Comparison of ENCODE assay signal across 4 cellular contexts in genomic region chr10:120514959-120515358, GRCh38. TPM values are rescaled to one million over a fixed set of nuclear protein-coding genes. Genes with fewer than 3 reads are reported as not detected.
"Had no signal": no experiment of that assay in that cellular context is flagged by ENCODE, and none has a peak within 500 bp of the region (broad histone marks: within the 10 kb centered on the region; RNA-seq: fewer than 3 reads in every experiment).

No MANE protein-coding gene starts in this region.

- ATAC-seq: GM12878 had no signal

- H3K4me3 ChIP-seq: GM12878 had no signal

- DNase-seq: GDM1, GF-D8 had no signal

RNA-seq across cellular contexts. Expression of gene PLPP4, which starts 57.9 kb away (rescaled TPM):
- total RNA-seq: G401 had no signal
